In genomic region chr3:156626104-156626503, GRCh38 we compare ENCODE assay signal across 11 cellular contexts. TPM values are rescaled to one million over a fixed set of nuclear protein-coding genes. Genes with fewer than 3 reads are reported as not detected.
DNase-seq lines count a peak whose midpoint lies in the region; ATAC-seq, FAIRE-seq and TF ChIP-seq lines count a peak whose summit lies in the region.
"Had no signal": no experiment of that assay in that cellular context is flagged by ENCODE, and none has a peak within 500 bp of the region (broad histone marks: within the 10 kb centered on the region; RNA-seq: fewer than 3 reads in every experiment).

No MANE protein-coding gene starts in this region.

- H3K4me2 ChIP-seq in astrocyte (ENCODE audit: low read length), result no peak overlapping the region

- no peak for FAIRE-seq in astrocyte (lab: Jason Lieb, UNC)
- FAIRE-seq: G401.6 had no signal

- H2AFZ ChIP-seq in astrocyte (ENCODE audit: low read depth, low read length), result no peak overlapping the region

- intact Hi-C loops in activated CD8-positive, alpha-beta T cell treated with anti-CD3 and anti-CD28 coated beads for 36 hours (cut with micrococcal nuclease), result no loop called here
- intact Hi-C loops in sigmoid colon (cut with DNase I), result no loop called here

- CTCF ChIA-PET in activated CD8-positive, alpha-beta T cell treated with anti-CD3 and anti-CD28 coated beads for 36 hours (lab: Charles Lee), result interaction anchor here (1.2 kb wide), 1 partner anchor 71 kb away, joined by 3 read pairs; the partner anchor contains the start of gene SSR3
- CTCF ChIA-PET in activated CD8-positive, alpha-beta T cell treated with anti-CD3 and anti-CD28 coated beads, Interleukin-2, amount 10 ng/mL, durations not matched to agents 7 days and 5 days (lab: Charles Lee), result interaction anchor here (1.2 kb wide), 1 partner anchor 48 kb away, joined by 3 read pairs; no protein-coding TSS in a partner anchor

- POLR2A ChIA-PET in activated CD8-positive, alpha-beta T cell treated with anti-CD3 and anti-CD28 coated beads for 36 hours (lab: Charles Lee), result interaction anchor here (0.7 kb wide), 1 partner anchor 46 kb away, joined by 3 read pairs; no protein-coding TSS in a partner anchor
- POLR2A ChIA-PET in activated CD8-positive, alpha-beta T cell treated with anti-CD3 and anti-CD28 coated beads, Interleukin-2, amount 10 ng/mL, durations not matched to agents 7 days and 5 days (lab: Charles Lee), result interaction anchor here (1.0 kb wide), 1 partner anchor 17 kb away, joined by 3 read pairs; no protein-coding TSS in a partner anchor

- no peaks in the 10 kb centered on the region for H4K20me1 ChIP-seq in astrocyte (ENCODE audit: insufficient read depth, low read length)

- TF ChIP-seq EP300 in upper lobe of left lung (IDR thresholded peaks at IDR 0.05), result peak; percentile 63 to 99 (median 84)
- TF ChIP-seq EP300 in sigmoid colon (IDR thresholded peaks at IDR 0.05), result no peak

- H3K4me3 Mint-ChIP-seq in activated CD8-positive, alpha-beta T cell treated with anti-CD3 and anti-CD28 coated beads for 36 hours, result no peak overlapping the region
- H3K4me3 Mint-ChIP-seq in activated CD8-positive, alpha-beta T cell treated with anti-CD3 and anti-CD28 coated beads, Interleukin-2, amount 10 ng/mL, durations not matched to agents 7 days and 5 days, result no peak overlapping the region
- H3K4me3 Mint-ChIP-seq in astrocyte (ENCODE audit: unreplicated experiment), result no peak overlapping the region
- H3K4me3 Mint-ChIP-seq: IgD-negative memory B cell, T-helper 17 cell had no signal

- no peak overlapping the region for H3K27ac Mint-ChIP-seq in activated CD8-positive, alpha-beta T cell treated with anti-CD3 and anti-CD28 coated beads for 36 hours
- no peak overlapping the region for H3K27ac Mint-ChIP-seq in activated CD8-positive, alpha-beta T cell treated with anti-CD3 and anti-CD28 coated beads, Interleukin-2, amount 10 ng/mL, durations not matched to agents 7 days and 5 days
- no peak overlapping the region for H3K27ac Mint-ChIP-seq in astrocyte (ENCODE audit: unreplicated experiment)
- H3K27ac Mint-ChIP-seq: IgD-negative memory B cell, T-helper 17 cell had no signal

- H3K36me3 Mint-ChIP-seq in activated CD8-positive, alpha-beta T cell treated with anti-CD3 and anti-CD28 coated beads for 36 hours (ENCODE audit: low read depth), result no peaks in the 10 kb centered on the region
- H3K36me3 Mint-ChIP-seq in activated CD8-positive, alpha-beta T cell treated with anti-CD3 and anti-CD28 coated beads, Interleukin-2, amount 10 ng/mL, durations not matched to agents 7 days and 5 days (ENCODE audit: low read depth), result no peaks in the 10 kb centered on the region
- no peaks in the 10 kb centered on the region for H3K36me3 Mint-ChIP-seq in astrocyte (ENCODE audit: low read depth, unreplicated experiment)
- H3K36me3 Mint-ChIP-seq: IgD-negative memory B cell had no signal

- TF ChIP-seq POLR2A in upper lobe of left lung (IDR thresholded peaks at IDR 0.05) (peak in 1 of 4 donors; percentile 12), sigmoid colon (IDR thresholded peaks at IDR 0.05) (no peak)

- H3K36me3 ChIP-seq in astrocyte (ENCODE audit: insufficient read depth, low read length), result no peaks in the 10 kb centered on the region
- no peaks in the 10 kb centered on the region for H3K36me3 ChIP-seq in upper lobe of left lung
- H3K36me3 ChIP-seq in sigmoid colon, result no peaks in the 10 kb centered on the region

- 59 to 73% methylated on average over 5 of the region's 5 CpGs for WGBS in upper lobe of left lung, 2 donors
- WGBS in sigmoid colon, 2 donors, result 51 to 64% methylated on average over 5 of the region's 5 CpGs

- no peak overlapping the region for H3K27ac ChIP-seq in astrocyte (ENCODE audit: low read depth, low read length)
- peak overlapping the region in 3 of 4 donors; percentile 11 to 76 (median 62) for H3K27ac ChIP-seq in upper lobe of left lung
- no peak overlapping the region for H3K27ac ChIP-seq in sigmoid colon

- H3K27me3 ChIP-seq in astrocyte (ENCODE audit: insufficient read depth, low read length) (no peaks in the 10 kb centered on the region), upper lobe of left lung (no peaks in the 10 kb centered on the region), sigmoid colon (no peaks in the 10 kb centered on the region)

- no peaks in the 10 kb centered on the region for H3K79me2 ChIP-seq in astrocyte (ENCODE audit: insufficient read depth, low read length)

- ATAC-seq in activated CD8-positive, alpha-beta T cell treated with anti-CD3 and anti-CD28 coated beads for 36 hours, result peak; percentile 24
- ATAC-seq in activated CD8-positive, alpha-beta T cell treated with anti-CD3 and anti-CD28 coated beads, Interleukin-2, amount 10 ng/mL, durations not matched to agents 7 days and 5 days, result no peak
- ATAC-seq in upper lobe of left lung (ENCODE audit: low FRiP score in 2 of 2), result peak; percentile 59 to 83
- ATAC-seq in GM18907 (IDR thresholded peaks at IDR 0.05; ENCODE audit: unreplicated experiment), result no peak
- ATAC-seq in GM21786 (IDR thresholded peaks at IDR 0.05; ENCODE audit: unreplicated experiment), result no peak
- ATAC-seq: T-helper 17 cell had no signal

- peaks cover 1% of the 10 kb centered on the region for H3K27me3 Mint-ChIP-seq in activated CD8-positive, alpha-beta T cell treated with anti-CD3 and anti-CD28 coated beads for 36 hours
- H3K27me3 Mint-ChIP-seq in activated CD8-positive, alpha-beta T cell treated with anti-CD3 and anti-CD28 coated beads, Interleukin-2, amount 10 ng/mL, durations not matched to agents 7 days and 5 days (ENCODE audit: low read depth), result peaks cover 6% of the 10 kb centered on the region
- no peaks in the 10 kb centered on the region for H3K27me3 Mint-ChIP-seq in astrocyte (ENCODE audit: low read depth, unreplicated experiment)

- peaks cover 5% of the 10 kb centered on the region for H3K4me1 Mint-ChIP-seq in activated CD8-positive, alpha-beta T cell treated with anti-CD3 and anti-CD28 coated beads for 36 hours (ENCODE audit: low read depth)
- H3K4me1 Mint-ChIP-seq in activated CD8-positive, alpha-beta T cell treated with anti-CD3 and anti-CD28 coated beads, Interleukin-2, amount 10 ng/mL, durations not matched to agents 7 days and 5 days (ENCODE audit: low read depth), result peaks cover 6% of the 10 kb centered on the region
- peaks cover 20% of the 10 kb centered on the region for H3K4me1 Mint-ChIP-seq in astrocyte (ENCODE audit: low read depth, unreplicated experiment)
- H3K4me1 Mint-ChIP-seq: IgD-negative memory B cell, T-helper 17 cell had no signal

- DNase-seq in activated CD8-positive, alpha-beta T cell treated with anti-CD3 and anti-CD28 coated beads for 36 hours, result peak; percentile 19
- DNase-seq in activated CD8-positive, alpha-beta T cell treated with anti-CD3 and anti-CD28 coated beads, Interleukin-2, amount 10 ng/mL, durations not matched to agents 7 days and 5 days, result no peak
- DNase-seq in NCI-H2107 (lab: John Stamatoyannopoulos, UW), result peak; percentile 87
- DNase-seq in astrocyte (ENCODE audit: low read depth), result peak; percentile 39
- DNase-seq in upper lobe of left lung, result peak in 1 of 2 donors; percentile 93
- no peak for DNase-seq in sigmoid colon
- DNase-seq: T-helper 17 cell had no signal

- H3K9ac ChIP-seq in astrocyte (ENCODE audit: low read length), result no peak overlapping the region

- H3K4me1 ChIP-seq in astrocyte (ENCODE audit: insufficient read depth, low read length) (peaks cover 18% of the 10 kb centered on the region), upper lobe of left lung (peaks cover 0 to 17% (median 0%) of the 10 kb centered on the region in 4 donors), sigmoid colon (peaks cover 0 to 5% (median 0%) of the 10 kb centered on the region in 4 donors)

- H3K9me3 Mint-ChIP-seq in activated CD8-positive, alpha-beta T cell treated with anti-CD3 and anti-CD28 coated beads for 36 hours, result no peaks in the 10 kb centered on the region
- no peaks in the 10 kb centered on the region for H3K9me3 Mint-ChIP-seq in activated CD8-positive, alpha-beta T cell treated with anti-CD3 and anti-CD28 coated beads, Interleukin-2, amount 10 ng/mL, durations not matched to agents 7 days and 5 days (ENCODE audit: insufficient read depth)
- no peaks in the 10 kb centered on the region for H3K9me3 Mint-ChIP-seq in astrocyte (ENCODE audit: unreplicated experiment)

- H3K4me3 ChIP-seq in astrocyte (ENCODE audit: insufficient read depth, low read depth, low read length) (no peak overlapping the region), upper lobe of left lung (no peak overlapping the region), sigmoid colon (no peak overlapping the region)

- H3K9me3 ChIP-seq in astrocyte (ENCODE audit: insufficient read depth, low read depth, low read length), result no peaks in the 10 kb centered on the region
- H3K9me3 ChIP-seq in upper lobe of left lung, result no peaks in the 10 kb centered on the region
- H3K9me3 ChIP-seq in sigmoid colon, result no peaks in the 10 kb centered on the region

- no peak for TF ChIP-seq CTCF in activated CD8-positive, alpha-beta T cell treated with anti-CD3 and anti-CD28 coated beads for 36 hours (IDR thresholded peaks at IDR 0.05)
- no peak for TF ChIP-seq CTCF in astrocyte (IDR thresholded peaks at IDR 0.05; ENCODE audit: insufficient read depth, low read depth, low read length)
- no peak for TF ChIP-seq CTCF in upper lobe of left lung (IDR thresholded peaks at IDR 0.05)
- no peak for TF ChIP-seq CTCF in sigmoid colon (IDR thresholded peaks at IDR 0.05)

RNA-seq across cellular contexts. Expression of gene TIPARP, which starts 48.3 kb away (rescaled TPM):
- 10 to 100 TPM; 28.0 to 30.0 TPM for total RNA-seq in activated CD8-positive, alpha-beta T cell treated with anti-CD3 and anti-CD28 coated beads for 36 hours
- 10 to 100 TPM; 34.2 to 36.5 TPM for total RNA-seq in activated CD8-positive, alpha-beta T cell treated with anti-CD3 and anti-CD28 coated beads, Interleukin-2, amount 10 ng/mL, durations not matched to agents 7 days and 5 days
- total RNA-seq in astrocyte (55.5 and 74.2 TPM in 2 replicates), upper lobe of left lung (10 to 100 TPM; 21.5 to 84.7 (median 50.6) TPM), sigmoid colon (10 to 100 TPM; 25.3 to 42.8 (median 27.0) TPM)
- 10 to 100 TPM; 12.2 to 26.6 (median 18.0) TPM for polyA plus RNA-seq in sigmoid colon

Comparison
In these comparisons a context has a peak if more than half of its experiments do, and no peak if none do; other contexts are left out.
1. ATAC-seq: peak in activated CD8-positive, alpha-beta T cell treated with anti-CD3 and anti-CD28 coated beads for 36 hours (single experiment) and upper lobe of left lung (2 of 2); none in activated CD8-positive, alpha-beta T cell treated with anti-CD3 and anti-CD28 coated beads, Interleukin-2, amount 10 ng/mL, durations not matched to agents 7 days and 5 days (single experiment), GM18907 (single experiment) and GM21786 (single experiment).
2. DNase-seq: peak in activated CD8-positive, alpha-beta T cell treated with anti-CD3 and anti-CD28 coated beads for 36 hours (single experiment), NCI-H2107 (single experiment) and astrocyte (single experiment); none in activated CD8-positive, alpha-beta T cell treated with anti-CD3 and anti-CD28 coated beads, Interleukin-2, amount 10 ng/mL, durations not matched to agents 7 days and 5 days (single experiment) and sigmoid colon (single experiment).
3. H3K27ac ChIP-seq: peak in upper lobe of left lung (3 of 4); none in astrocyte (single experiment) and sigmoid colon (0 of 4).